24 cellular contexts compared by ENCODE assay signal in genomic region chr6:108820011-108820410, GRCh38. TPM values are rescaled to one million over a fixed set of nuclear protein-coding genes. Genes with fewer than 3 reads are reported as not detected.
DNase-seq lines count a peak whose midpoint lies in the region; ATAC-seq, FAIRE-seq and TF ChIP-seq lines count a peak whose summit lies in the region.
"Had no signal": no experiment of that assay in that cellular context is flagged by ENCODE, and none has a peak within 500 bp of the region (broad histone marks: within the 10 kb centered on the region; RNA-seq: fewer than 3 reads in every experiment).

No MANE protein-coding gene starts in this region.

- ATAC-seq in GM19455 (IDR thresholded peaks at IDR 0.05; ENCODE audit: unreplicated experiment) = no peak
- ATAC-seq: GM12878, HCT116, Panc1 had no signal

- H3K27me3 ChIP-seq in MM.1S (replicated peaks; ENCODE audit: insufficient read depth, low read length) (no peaks in the 10 kb centered on the region), skeletal muscle tissue (ENCODE audit: control insufficient read depth in 3 of 3, insufficient read depth in 3 of 3, low read length in 3 of 3) (no peaks in the 10 kb centered on the region)
- H3K27me3 ChIP-seq: BLaER1 had no signal

- H3K79me2 ChIP-seq in MM.1S (ENCODE audit: low read length) = no peaks in the 10 kb centered on the region

- no peaks in the 10 kb centered on the region for H3F3A ChIP-seq in MM.1S (ENCODE audit: insufficient read depth, low read length)

- 0 out of 2 replicates have a peak overlapping the region, but pooled peaks have one; percentile 21 for H3K4me2 ChIP-seq in MM.1S (ENCODE audit: low read depth, low read length)
- H3K4me2 ChIP-seq: BLaER1, KMS-11 had no signal

- H2AFZ ChIP-seq in MM.1S (ENCODE audit: low read length) = no peak overlapping the region

- H3K4me1 ChIP-seq in MM.1S (ENCODE audit: low read length) (0 out of 2 replicates have a peak, but pooled peaks cover 3% of the 10 kb centered on the region), skeletal muscle tissue (ENCODE audit: control insufficient read depth in 3 of 3, insufficient read depth in 3 of 3, low read length in 3 of 3) (no peaks in the 10 kb centered on the region)
- H3K4me1 ChIP-seq: BLaER1 had no signal

- no peaks in the 10 kb centered on the region for H3K9me2 ChIP-seq in MM.1S (replicated peaks; ENCODE audit: insufficient read depth, low read length)

- H3K9ac ChIP-seq in MM.1S (ENCODE audit: low read length) = no peak overlapping the region
- no peak overlapping the region for H3K9ac ChIP-seq in skeletal muscle tissue (ENCODE audit: low read depth in 1 of 3, low read length in 3 of 3)
- H3K9ac ChIP-seq: BLaER1, KMS-11 had no signal

- no peaks in the 10 kb centered on the region for H4K20me1 ChIP-seq in MM.1S (ENCODE audit: insufficient read depth, low read length)
- H4K20me1 ChIP-seq: BLaER1 had no signal

- H3K36me3 ChIP-seq in MM.1S (replicated peaks; ENCODE audit: insufficient read depth, low read length) (no peaks in the 10 kb centered on the region), skeletal muscle tissue (ENCODE audit: control insufficient read depth in 3 of 3, insufficient read depth in 3 of 3, low read length in 3 of 3) (no peaks in the 10 kb centered on the region)
- H3K36me3 ChIP-seq: BLaER1 had no signal

- TF ChIP-seq CTCF in AG10803 (conservative IDR thresholded peaks at IDR 0.05; ENCODE audit: low read length) (no peak), MM.1S (IDR thresholded peaks at IDR 0.05; ENCODE audit: low read length) (no peak)

- no peak overlapping the region for H3K4me3 ChIP-seq in AG10803 (ENCODE audit: low read length)
- H3K4me3 ChIP-seq in MM.1S (ENCODE audit: low read length) = no peak overlapping the region
- no peak overlapping the region for H3K4me3 ChIP-seq in skeletal muscle tissue (ENCODE audit: low read length in 3 of 3)
- H3K4me3 ChIP-seq: BLaER1, GM12878, SK-N-MC had no signal

- DNase-seq in AG10803 (ENCODE audit: low read depth) = peak; percentile 9
- no peak for DNase-seq in MM.1S
- no peak for DNase-seq in RPMI8226
- no peak for DNase-seq in NCI-H2107 treated with DMSO at 0.1 percent for 48 hours (lab: John Stamatoyannopoulos, UW; ENCODE audit: unreplicated experiment)
- DNase-seq: CD4-positive, CD25-positive, alpha-beta regulatory T cell; MV-4-11; NCI-H1105 treated with DMSO at 0.1 percent for 48 hours; NCI-H146; NCI-H1930; NCI-H446 treated with DMSO at 0.1 percent for 48 hours; NCI-H526; NCI-H82; SHP77 treated with DMSO at 0.1 percent for 48 hours had no signal

- H3K27ac ChIP-seq in MM.1S (ENCODE audit: low read length) (no peak overlapping the region), skeletal muscle tissue (ENCODE audit: low read depth, low read length) (peak overlapping the region; percentile 17)
- H3K27ac ChIP-seq: BLaER1, HL-60, KMS-11, SK-N-MC had no signal

- H3K9me3 ChIP-seq in MM.1S (replicated peaks; ENCODE audit: insufficient read depth, low read length) (no peaks in the 10 kb centered on the region), skeletal muscle tissue (ENCODE audit: control insufficient read depth in 3 of 3, low read length in 3 of 3) (no peaks in the 10 kb centered on the region)

- FAIRE-seq in endometrium (lab: Jason Lieb, UNC) = peak; percentile 96
- FAIRE-seq: D721Med, GM12878 had no signal

RNA-seq across cellular contexts. Expression of gene ARMC2, which starts 28.2 kb away (rescaled TPM):
- total RNA-seq in skeletal muscle tissue = 4.7 TPM
- total RNA-seq: GM12878 had no signal
